In the genomic region with DNA sequence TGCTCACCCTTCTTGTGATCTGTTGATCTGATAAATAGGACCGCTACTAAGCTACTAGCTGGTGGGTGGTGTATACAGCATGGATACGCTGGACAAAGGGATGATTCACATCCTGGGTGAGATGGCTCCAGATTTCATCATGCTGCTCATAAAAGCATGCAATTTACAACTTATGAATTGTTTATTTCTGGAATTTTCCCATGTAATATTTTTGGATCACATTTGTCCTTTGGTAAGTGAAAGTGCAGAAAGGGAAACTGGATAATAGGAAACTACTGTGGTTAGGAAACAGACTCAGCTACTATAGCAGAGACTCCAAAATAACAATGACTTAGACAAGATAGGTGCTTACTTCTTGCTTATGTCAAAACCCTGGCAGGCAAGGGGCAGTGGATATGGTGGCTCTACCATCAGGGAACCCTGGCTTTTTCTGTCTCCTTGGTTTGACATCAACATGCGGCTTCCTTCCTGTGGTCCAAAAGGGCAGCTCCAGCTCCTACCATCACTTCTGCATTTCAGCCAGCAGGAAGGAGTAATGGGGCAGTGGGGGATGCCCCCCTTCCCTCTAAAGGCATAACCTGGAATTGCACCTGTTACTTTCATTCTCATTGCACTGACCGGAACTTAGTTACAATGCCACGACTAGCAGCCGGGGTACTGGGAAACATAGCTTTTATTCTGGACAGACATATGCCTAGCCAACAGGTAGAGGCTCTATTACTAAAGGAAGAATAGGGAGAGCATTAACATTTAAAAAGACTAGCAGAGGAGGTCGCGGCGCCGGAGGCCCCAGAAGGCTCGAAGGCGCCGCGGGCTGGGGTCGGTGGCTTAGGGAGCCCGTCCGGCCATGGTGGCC, we compare ENCODE assay signal across 1 cellular context.
TF ChIP-seq lines count a peak whose summit lies in the region.

No MANE protein-coding gene starts in this region.

TF ChIP-seq in K562, 482 proteins besides CTCF, POLR2A, EP300 and RAD21 (continued from another document and continues in another):
- TF ChIP-seq, protein P1, sequence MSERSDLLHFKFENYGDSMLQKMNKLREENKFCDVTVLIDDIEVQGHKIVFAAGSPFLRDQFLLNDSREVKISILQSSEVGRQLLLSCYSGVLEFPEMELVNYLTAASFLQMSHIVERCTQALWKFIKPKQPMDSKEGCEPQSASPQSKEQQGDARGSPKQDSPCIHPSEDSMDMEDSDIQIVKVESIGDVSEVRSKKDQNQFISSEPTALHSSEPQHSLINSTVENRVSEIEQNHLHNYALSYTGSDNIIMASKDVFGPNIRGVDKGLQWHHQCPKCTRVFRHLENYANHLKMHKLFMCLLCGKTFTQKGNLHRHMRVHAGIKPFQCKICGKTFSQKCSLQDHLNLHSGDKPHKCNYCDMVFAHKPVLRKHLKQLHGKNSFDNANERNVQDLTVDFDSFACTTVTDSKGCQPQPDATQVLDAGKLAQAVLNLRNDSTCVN (CRISPR knock-in tag; IDR thresholded peaks at IDR 0.05), result no peak
- TF ChIP-seq STAG1 (CRISPR knock-in tag; IDR thresholded peaks at IDR 0.05; ENCODE audit: borderline replicate concordance) (no peak), SMAD3 (CRISPR knock-in tag; conservative IDR thresholded peaks at IDR 0.05) (no peak), MEF2A (IDR thresholded peaks at IDR 0.05; ENCODE audit: control insufficient read depth, low read depth, low read length) (no peak), TCF7 (IDR thresholded peaks at IDR 0.05; ENCODE audit: borderline replicate concordance) (no peak), LARP7 (IDR thresholded peaks at IDR 0.05) (no peak), ILK (tag; IDR thresholded peaks at IDR 0.05; ENCODE audit: borderline replicate concordance, low read depth) (no peak), GTF2E2 (tag; IDR thresholded peaks at IDR 0.05) (no peak; the same call in 1 of the 2 replicates), STAT5A (IDR thresholded peaks at IDR 0.05; ENCODE audit: borderline replicate concordance, low read length) (no peak), HNRNPLL (IDR thresholded peaks at IDR 0.05; ENCODE audit: low read depth, low read length, poor library complexity, severe bottlenecking) (no peak), ZBTB8A (IDR thresholded peaks at IDR 0.05; ENCODE audit: partially characterized antibody) (no peak), CTCFL (IDR thresholded peaks at IDR 0.05; ENCODE audit: borderline replicate concordance, insufficient read depth, low read depth, low read length, poor library complexity, severe bottlenecking) (no peak), NCOR1 (IDR thresholded peaks at IDR 0.05) (no peak), POLR2H (tag; IDR thresholded peaks at IDR 0.05; ENCODE audit: low read depth) (0 out of 2 replicates have a peak, but pooled peaks have one; percentile 59), CREB3L1 (IDR thresholded peaks at IDR 0.05; ENCODE audit: borderline replicate concordance, low read depth) (no peak), POLR2B (IDR thresholded peaks at IDR 0.05; ENCODE audit: low read depth, partially characterized antibody) (no peak), TAF7 (tag; IDR thresholded peaks at IDR 0.05) (peak; percentile 31; the same call in 1 of the 2 replicates), MYNN (IDR thresholded peaks at IDR 0.05) (no peak), MYNN (CRISPR knock-in tag; IDR thresholded peaks at IDR 0.05) (no peak), ZNF384 (IDR thresholded peaks at IDR 0.05; ENCODE audit: low read depth, low read length) (no peak), HDGF (IDR thresholded peaks at IDR 0.05) (no peak), RBM25 (IDR thresholded peaks at IDR 0.05; ENCODE audit: low read depth, low read length, severe bottlenecking) (peak; percentile 51), TEAD1 (CRISPR knock-in tag; IDR thresholded peaks at IDR 0.05) (no peak), L3MBTL2 (IDR thresholded peaks at IDR 0.05) (no peak), ZNF282 (CRISPR knock-in tag; IDR thresholded peaks at IDR 0.05) (no peak), ZBED1 (IDR thresholded peaks at IDR 0.05) (no peak), CHD2 (IDR thresholded peaks at IDR 0.05; ENCODE audit: low read depth, low read length) (no peak), THRAP3 (IDR thresholded peaks at IDR 0.05; ENCODE audit: borderline replicate concordance) (no peak), BRF2 (IDR thresholded peaks at IDR 0.05; ENCODE audit: borderline replicate concordance, insufficient read depth, insufficient read length) (no peak), PML (IDR thresholded peaks at IDR 0.05; ENCODE audit: low read length) (no peak), RBM22 (IDR thresholded peaks at IDR 0.05; ENCODE audit: low read depth, low read length, poor library complexity, severe bottlenecking) (no peak), ELF2 (CRISPR knock-in tag; IDR thresholded peaks at IDR 0.05) (no peak), ZEB2 (IDR thresholded peaks at IDR 0.05) (no peak), ZSCAN29 (IDR thresholded peaks at IDR 0.05) (no peak), KLF13 (tag; IDR thresholded peaks at IDR 0.05; ENCODE audit: borderline replicate concordance, low read depth) (no peak), RBM17 (IDR thresholded peaks at IDR 0.05; ENCODE audit: borderline replicate concordance, low read depth, low read length) (no peak), EWSR1 (IDR thresholded peaks at IDR 0.05; ENCODE audit: borderline replicate concordance, low read depth, partially characterized antibody) (no peak), SRF (CRISPR knock-in tag; IDR thresholded peaks at IDR 0.05) (no peak), DNMT1 (IDR thresholded peaks at IDR 0.05) (no peak), ZNF512 (tag; IDR thresholded peaks at IDR 0.05) (no peak), POLR3G (IDR thresholded peaks at IDR 0.05; ENCODE audit: extremely low read depth, insufficient read length, insufficient replicate concordance) (no peak), HDAC3 (IDR thresholded peaks at IDR 0.05; ENCODE audit: borderline replicate concordance, partially characterized antibody) (no peak), ZNF699 (CRISPR knock-in tag; IDR thresholded peaks at IDR 0.05; ENCODE audit: insufficient replicate concordance) (no peak), MTA1 (IDR thresholded peaks at IDR 0.05; ENCODE audit: borderline replicate concordance) (no peak), ZZZ3 (IDR thresholded peaks at IDR 0.05) (no peak), HMGN3 (IDR thresholded peaks at IDR 0.05; ENCODE audit: borderline replicate concordance, extremely low read depth, insufficient read length, low read depth, low read length) (no peak), MEIS2 (IDR thresholded peaks at IDR 0.05; ENCODE audit: partially characterized antibody) (no peak), PREB (CRISPR knock-in tag; IDR thresholded peaks at IDR 0.05) (no peak), ZNF239 (CRISPR knock-in tag; IDR thresholded peaks at IDR 0.05) (no peak), SRSF7 (optimal IDR thresholded peaks at IDR 0.05; ENCODE audit: low read depth, low read length) (no peak), ETS2 (tag; IDR thresholded peaks at IDR 0.05; ENCODE audit: borderline replicate concordance, poor library complexity, severe bottlenecking) (no peak), NCOA2 (IDR thresholded peaks at IDR 0.05; ENCODE audit: partially characterized antibody in 2 of 2) (no peak)
- TF ChIP-seq, protein P2, sequence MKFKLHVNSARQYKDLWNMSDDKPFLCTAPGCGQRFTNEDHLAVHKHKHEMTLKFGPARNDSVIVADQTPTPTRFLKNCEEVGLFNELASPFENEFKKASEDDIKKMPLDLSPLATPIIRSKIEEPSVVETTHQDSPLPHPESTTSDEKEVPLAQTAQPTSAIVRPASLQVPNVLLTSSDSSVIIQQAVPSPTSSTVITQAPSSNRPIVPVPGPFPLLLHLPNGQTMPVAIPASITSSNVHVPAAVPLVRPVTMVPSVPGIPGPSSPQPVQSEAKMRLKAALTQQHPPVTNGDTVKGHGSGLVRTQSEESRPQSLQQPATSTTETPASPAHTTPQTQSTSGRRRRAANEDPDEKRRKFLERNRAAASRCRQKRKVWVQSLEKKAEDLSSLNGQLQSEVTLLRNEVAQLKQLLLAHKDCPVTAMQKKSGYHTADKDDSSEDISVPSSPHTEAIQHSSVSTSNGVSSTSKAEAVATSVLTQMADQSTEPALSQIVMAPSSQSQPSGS (CRISPR knock-in tag; IDR thresholded peaks at IDR 0.05), result no peak
- TF ChIP-seq, protein P3, sequence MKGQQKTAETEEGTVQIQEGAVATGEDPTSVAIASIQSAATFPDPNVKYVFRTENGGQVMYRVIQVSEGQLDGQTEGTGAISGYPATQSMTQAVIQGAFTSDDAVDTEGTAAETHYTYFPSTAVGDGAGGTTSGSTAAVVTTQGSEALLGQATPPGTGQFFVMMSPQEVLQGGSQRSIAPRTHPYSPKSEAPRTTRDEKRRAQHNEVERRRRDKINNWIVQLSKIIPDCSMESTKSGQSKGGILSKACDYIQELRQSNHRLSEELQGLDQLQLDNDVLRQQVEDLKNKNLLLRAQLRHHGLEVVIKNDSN (CRISPR knock-in tag; IDR thresholded peaks at IDR 0.05), result no peak
- TF ChIP-seq, protein P4, sequence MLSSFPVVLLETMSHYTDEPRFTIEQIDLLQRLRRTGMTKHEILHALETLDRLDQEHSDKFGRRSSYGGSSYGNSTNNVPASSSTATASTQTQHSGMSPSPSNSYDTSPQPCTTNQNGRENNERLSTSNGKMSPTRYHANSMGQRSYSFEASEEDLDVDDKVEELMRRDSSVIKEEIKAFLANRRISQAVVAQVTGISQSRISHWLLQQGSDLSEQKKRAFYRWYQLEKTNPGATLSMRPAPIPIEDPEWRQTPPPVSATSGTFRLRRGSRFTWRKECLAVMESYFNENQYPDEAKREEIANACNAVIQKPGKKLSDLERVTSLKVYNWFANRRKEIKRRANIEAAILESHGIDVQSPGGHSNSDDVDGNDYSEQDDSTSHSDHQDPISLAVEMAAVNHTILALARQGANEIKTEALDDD (IDR thresholded peaks at IDR 0.05), result no peak
- TF ChIP-seq, protein P5, sequence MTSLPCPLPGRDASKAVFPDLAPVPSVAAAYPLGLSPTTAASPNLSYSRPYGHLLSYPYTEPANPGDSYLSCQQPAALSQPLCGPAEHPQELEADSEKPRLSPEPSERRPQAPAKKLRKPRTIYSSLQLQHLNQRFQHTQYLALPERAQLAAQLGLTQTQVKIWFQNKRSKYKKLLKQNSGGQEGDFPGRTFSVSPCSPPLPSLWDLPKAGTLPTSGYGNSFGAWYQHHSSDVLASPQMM (CRISPR knock-in tag; IDR thresholded peaks at IDR 0.05), result no peak
